In genomic region chr7:134632052-134632451, GRCh38 we compare ENCODE assay signal across 30 cellular contexts.
"Had no signal": no experiment of that assay in that cellular context is flagged by ENCODE, and none has a peak within 500 bp of the region (broad histone marks: within the 10 kb centered on the region; RNA-seq: fewer than 3 reads in every experiment).

No MANE protein-coding gene starts in this region.

- H3K27ac Mint-ChIP-seq: activated B cell treated with CpG ODN at 0.5 μM for 24 hours; activated CD8-positive, alpha-beta T cell treated with anti-CD3 and anti-CD28 coated beads for 36 hours; activated naive CD8-positive, alpha-beta T cell; activated T-helper 17 cell treated with anti-CD3 and anti-CD28 coated beads, Interleukin-2, amount 50 U/mL, for 72 hours; dendritic cell treated with granulocyte-macrophage colony-stimulating factor and Interleukin-4, amounts not matched to agents 40 ng/mL and 50 ng/mL, for 4 days; T-helper 2 cell treated with Interferon-gamma antibody and Interleukin-4, amounts not matched to agents 5 μg/mL and 100 μg/mL, for 36 hours had no signal

- H3K4me3 Mint-ChIP-seq: activated B cell treated with CpG ODN at 0.5 μM for 24 hours; activated CD8-positive, alpha-beta T cell treated with anti-CD3 and anti-CD28 coated beads for 36 hours; activated naive CD8-positive, alpha-beta T cell; activated T-cell treated with anti-CD3 and anti-CD28 coated beads, Interleukin-2, amount 50 U/mL, for 4 hours; activated T-helper 17 cell treated with anti-CD3 and anti-CD28 coated beads, Interleukin-2, amount 50 U/mL, for 72 hours; central memory CD8-positive, alpha-beta T cell; dendritic cell treated with granulocyte-macrophage colony-stimulating factor and Interleukin-4, amounts not matched to agents 40 ng/mL and 50 ng/mL, for 4 days; T-helper 17 cell; T-helper 2 cell treated with Interferon-gamma antibody and Interleukin-4, amounts not matched to agents 5 μg/mL and 100 μg/mL, for 36 hours had no signal

- DNase-seq: activated B cell treated with CpG ODN at 0.5 μM for 24 hours; activated CD4-positive, alpha-beta T cell treated with anti-CD3 and anti-CD28 coated beads for 48 hours; activated CD4-positive, alpha-beta T cell treated with anti-CD3 and anti-CD28 coated beads, Interleukin-2, amount 50 U/mL, for 1 hour; activated CD4-positive, alpha-beta T cell treated with anti-CD3 and anti-CD28 coated beads, Interleukin-2, amount 50 U/mL, for 48 hours; activated CD8-positive, alpha-beta memory T cell treated with anti-CD3 and anti-CD28 coated beads for 24 hours; activated CD8-positive, alpha-beta T cell treated with anti-CD3 and anti-CD28 coated beads for 36 hours; activated effector memory CD4-positive, alpha-beta T cell treated with Interleukin-2 at 50 U/mL for 16 hours; activated gamma-delta T cell treated with Interleukin-2 at 50 U/mL for 16 hours; activated naive CD4-positive, alpha-beta T cell treated with anti-CD3 and anti-CD28 coated beads, Interleukin-2, amount 50 U/mL, for 16 hours; activated naive CD4-positive, alpha-beta T cell treated with Interleukin-2 at 50 U/mL for 16 hours; activated T-cell treated with anti-CD3 and anti-CD28 coated beads, Interleukin-2, amount 50 U/mL, for 4 hours; amniotic stem cell; anterior cingulate cortex; brain microvascular endothelial cell; dorsolateral prefrontal cortex; effector memory CD4-positive, alpha-beta T cell; esophagus squamous epithelium; foreskin melanocyte; head of caudate nucleus; T-helper 17 cell; T1000; WERI-Rb-1 had no signal

- H3K27me3 ChIP-seq: brain microvascular endothelial cell had no signal

- H3K9me3 Mint-ChIP-seq: activated B cell treated with CpG ODN at 0.5 μM for 24 hours; activated CD8-positive, alpha-beta T cell treated with anti-CD3 and anti-CD28 coated beads for 36 hours; activated T-cell treated with anti-CD3 and anti-CD28 coated beads, Interleukin-2, amount 50 U/mL, for 4 hours; activated T-helper 17 cell treated with anti-CD3 and anti-CD28 coated beads, Interleukin-2, amount 50 U/mL, for 72 hours; central memory CD8-positive, alpha-beta T cell; dendritic cell treated with granulocyte-macrophage colony-stimulating factor and Interleukin-4, amounts not matched to agents 40 ng/mL and 50 ng/mL, for 4 days had no signal

- H3K36me3 ChIP-seq: brain microvascular endothelial cell, esophagus squamous epithelium, WERI-Rb-1 had no signal

- H3K9me3 ChIP-seq: esophagus squamous epithelium had no signal

- ATAC-seq: activated CD4-positive, CD25-positive, alpha-beta regulatory T cell treated with anti-CD3 and anti-CD28 coated beads, Interleukin-2, amount 50 U/mL, for 24 hours; activated CD8-positive, alpha-beta T cell treated with anti-CD3 and anti-CD28 coated beads for 36 hours; activated T-cell treated with anti-CD3 and anti-CD28 coated beads, Interleukin-2, amount 50 U/mL, for 4 hours; T-helper 17 cell had no signal

- H3K4me3 ChIP-seq: coronary artery, dorsolateral prefrontal cortex, esophagus squamous epithelium had no signal

- FAIRE-seq: astrocyte had no signal

- H3K27ac ChIP-seq: brain microvascular endothelial cell, coronary artery, dorsolateral prefrontal cortex, esophagus squamous epithelium, WERI-Rb-1 had no signal

- H3K4me1 ChIP-seq: esophagus squamous epithelium had no signal
